Comparison of ENCODE assay signal across 20 cellular contexts in the genomic region with DNA sequence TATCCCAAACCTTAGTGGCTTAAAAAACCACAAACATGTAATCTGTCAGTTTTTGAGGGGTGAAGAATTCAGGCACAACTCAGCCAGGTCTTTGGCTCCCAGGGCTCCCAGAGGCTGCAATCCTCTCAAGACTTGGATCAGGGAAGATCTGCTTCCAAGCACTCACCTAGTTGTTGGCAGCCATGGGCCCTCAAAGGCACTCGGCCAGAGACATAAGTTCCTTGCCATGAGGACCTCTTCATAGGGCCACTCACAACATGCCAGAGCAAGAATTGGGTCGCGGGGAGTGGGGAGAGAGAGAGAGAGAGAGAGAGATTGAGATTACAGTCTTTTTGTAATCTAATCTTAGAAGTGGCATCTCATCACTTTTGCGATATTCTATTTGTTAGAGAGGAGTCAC.
DNase-seq lines count a peak whose midpoint lies in the region; ATAC-seq and TF ChIP-seq lines count a peak whose summit lies in the region.
"Had no signal": no experiment of that assay in that cellular context is flagged by ENCODE, and none has a peak within 500 bp of the region (broad histone marks: within the 10 kb centered on the region; RNA-seq: fewer than 3 reads in every experiment).

No MANE protein-coding gene starts in this region.

- H3K27me3 ChIP-seq in GM23338 (ENCODE audit: insufficient read depth) (no peaks in the 10 kb centered on the region), lower lobe of right lung (ENCODE audit: low read depth) (no peaks in the 10 kb centered on the region), neuronal stem cell (ENCODE audit: control insufficient read depth in 3 of 3, insufficient read depth in 3 of 3, low read depth in 1 of 3, low read length in 3 of 3) (peaks cover 0 to 5% (median 0%) of the 10 kb centered on the region in 3 experiments), upper lobe of right lung (no peaks in the 10 kb centered on the region)
- H3K27me3 ChIP-seq: BLaER1 had no signal

- DNase-seq in GM23338 (ENCODE audit: low spot score) (no peak), lower lobe of right lung (peak; percentile 60), neuronal stem cell (ENCODE audit: low spot score) (no peak), upper lobe of right lung (peak; percentile 67)
- DNase-seq in activated CD4-positive, alpha-beta T cell treated with anti-CD3 and anti-CD28 coated beads, Interleukin-2, amount 10 ng/mL, durations not matched to agents 7 days and 5 days = no peak
- DNase-seq: CD4-positive, CD25-positive, alpha-beta regulatory T cell; CD8-positive, alpha-beta memory T cell; DMS 273 treated with DMSO at 0.1 percent for 48 hours; DMS79; EL; GDM1; H7; HCEC 1CT had no signal

- no CpG with 5 or more reads among the region's 4 CpGs for WGBS in neuronal stem cell (ENCODE audit: extremely low coverage in 2 of 2, insufficient read length in 2 of 2, insufficient replicate concordance in 1 of 2), 2 donors

- no peak overlapping the region for H4K91ac ChIP-seq in neuronal stem cell (ENCODE audit: low read depth, low read length, poor library complexity)

- no peaks in the 10 kb centered on the region for H3K9me3 Mint-ChIP-seq in GM23338
- no peaks in the 10 kb centered on the region for H3K9me3 Mint-ChIP-seq in activated CD4-positive, alpha-beta T cell treated with anti-CD3 and anti-CD28 coated beads, Interleukin-2, amount 10 ng/mL, durations not matched to agents 7 days and 5 days

- POLR2A ChIA-PET in activated CD4-positive, alpha-beta T cell treated with anti-CD3 and anti-CD28 coated beads, Interleukin-2, amount 10 ng/mL, durations not matched to agents 7 days and 5 days (lab: Charles Lee) = no interaction called here

- H3K14ac ChIP-seq in neuronal stem cell (ENCODE audit: low read length) = no peak overlapping the region

- no peaks in the 10 kb centered on the region for H3K4me1 Mint-ChIP-seq in GM23338
- H3K4me1 Mint-ChIP-seq in activated CD4-positive, alpha-beta T cell treated with anti-CD3 and anti-CD28 coated beads, Interleukin-2, amount 10 ng/mL, durations not matched to agents 7 days and 5 days = no peaks in the 10 kb centered on the region
- H3K4me1 Mint-ChIP-seq: CD4-positive, CD25-positive, alpha-beta regulatory T cell; CD8-positive, alpha-beta memory T cell had no signal

- H3K9me2 ChIP-seq in GM23338 (ENCODE audit: insufficient read depth) = no peaks in the 10 kb centered on the region

- H3K36me3 ChIP-seq in GM23338 (ENCODE audit: insufficient read depth) = no peaks in the 10 kb centered on the region
- no peaks in the 10 kb centered on the region for H3K36me3 ChIP-seq in lower lobe of right lung
- H3K36me3 ChIP-seq in neuronal stem cell (replicated peaks in 1 of 2; ENCODE audit: control insufficient read depth in 2 of 2, insufficient read depth in 2 of 2, low read length in 2 of 2) = no peaks in the 10 kb centered on the region
- H3K36me3 ChIP-seq in upper lobe of right lung = no peaks in the 10 kb centered on the region
- H3K36me3 ChIP-seq: BLaER1 had no signal

- peak overlapping the region; percentile 48 for H2BK120ac ChIP-seq in neuronal stem cell (ENCODE audit: low read depth, low read length)

- H3K27ac ChIP-seq in GM23338 (ENCODE audit: low read depth) (no peak overlapping the region), lower lobe of right lung (no peak overlapping the region), neuronal stem cell (replicated peaks; ENCODE audit: low read length) (peak overlapping the region; percentile 96), upper lobe of right lung (no peak overlapping the region)
- H3K27ac ChIP-seq: 22Rv1, BLaER1, C4-2B had no signal

- no peaks in the 10 kb centered on the region for H3K27me3 Mint-ChIP-seq in GM23338 (ENCODE audit: insufficient read depth, low read depth, poor library complexity)
- peaks cover 13% of the 10 kb centered on the region for H3K27me3 Mint-ChIP-seq in activated CD4-positive, alpha-beta T cell treated with anti-CD3 and anti-CD28 coated beads, Interleukin-2, amount 10 ng/mL, durations not matched to agents 7 days and 5 days
- H3K27me3 Mint-ChIP-seq: B cell; CD4-positive, CD25-positive, alpha-beta regulatory T cell had no signal

- no peaks in the 10 kb centered on the region for H4K20me1 ChIP-seq in GM23338 (replicated peaks; ENCODE audit: insufficient read depth)
- H4K20me1 ChIP-seq: BLaER1 had no signal

- H2BK12ac ChIP-seq in neuronal stem cell (ENCODE audit: low read length) = no peak overlapping the region

- H3K4ac ChIP-seq in neuronal stem cell (ENCODE audit: low read length) = no peak overlapping the region

- no peak overlapping the region for H3K23ac ChIP-seq in neuronal stem cell (ENCODE audit: low read depth, low read length, poor library complexity)

- no peak overlapping the region for H4K8ac ChIP-seq in neuronal stem cell (ENCODE audit: low read depth, low read length)

- no peaks in the 10 kb centered on the region for H3K9me3 ChIP-seq in lower lobe of right lung
- no peaks in the 10 kb centered on the region for H3K9me3 ChIP-seq in neuronal stem cell (replicated peaks in 1 of 2; ENCODE audit: control insufficient read depth in 2 of 2, insufficient read depth in 1 of 2, low read depth in 1 of 2, low read length in 2 of 2)
- no peaks in the 10 kb centered on the region for H3K9me3 ChIP-seq in upper lobe of right lung
- H3K9me3 ChIP-seq: BLaER1 had no signal

- no peak for TF ChIP-seq CTCF in GM23338 (conservative IDR thresholded peaks at IDR 0.05; ENCODE audit: low read depth in 2 of 2)
- no peak for TF ChIP-seq CTCF in lower lobe of right lung (IDR thresholded peaks at IDR 0.05)
- TF ChIP-seq CTCF in upper lobe of right lung (IDR thresholded peaks at IDR 0.05) = no peak

- H3K79me1 ChIP-seq in neuronal stem cell (ENCODE audit: low read depth, low read length) = no peaks in the 10 kb centered on the region

- intact Hi-C loops in lower lobe of right lung (cut with DNase I) = no loop called here
- intact Hi-C loops in upper lobe of right lung (cut with DNase I) = no loop called here

- H3F3A ChIP-seq in GM23338 (replicated peaks; ENCODE audit: low read depth) = no peaks in the 10 kb centered on the region

- no peak for ATAC-seq in GM23338
- peak; percentile 29 to 48 for ATAC-seq in lower lobe of right lung
- ATAC-seq in upper lobe of right lung = peak; percentile 63
- ATAC-seq in GM18858 (IDR thresholded peaks at IDR 0.05; ENCODE audit: unreplicated experiment) = no peak
- ATAC-seq in HG03045 (IDR thresholded peaks at IDR 0.05; ENCODE audit: unreplicated experiment) = no peak
- ATAC-seq: GM12878 had no signal

- no peaks in the 10 kb centered on the region for H3K36me3 Mint-ChIP-seq in GM23338 (ENCODE audit: low read depth)
- H3K36me3 Mint-ChIP-seq in activated CD4-positive, alpha-beta T cell treated with anti-CD3 and anti-CD28 coated beads, Interleukin-2, amount 10 ng/mL, durations not matched to agents 7 days and 5 days (ENCODE audit: low read depth) = no peaks in the 10 kb centered on the region
- H3K36me3 Mint-ChIP-seq: CD4-positive, CD25-positive, alpha-beta regulatory T cell; CD8-positive, alpha-beta memory T cell had no signal

- no peak overlapping the region for H3K4me3 Mint-ChIP-seq in GM23338
- H3K4me3 Mint-ChIP-seq in activated CD4-positive, alpha-beta T cell treated with anti-CD3 and anti-CD28 coated beads, Interleukin-2, amount 10 ng/mL, durations not matched to agents 7 days and 5 days = no peak overlapping the region
- H3K4me3 Mint-ChIP-seq: B cell; CD4-positive, CD25-positive, alpha-beta regulatory T cell; CD8-positive, alpha-beta memory T cell had no signal

- H3K4me2 ChIP-seq in GM23338 (no peak overlapping the region), neuronal stem cell (ENCODE audit: insufficient read depth, low read length, poor library complexity, severe bottlenecking) (no peak overlapping the region)
- H3K4me2 ChIP-seq: BLaER1 had no signal

- CTCF ChIA-PET in activated CD4-positive, alpha-beta T cell treated with anti-CD3 and anti-CD28 coated beads, Interleukin-2, amount 10 ng/mL, durations not matched to agents 7 days and 5 days (lab: Charles Lee) = no interaction called here

- peak overlapping the region; percentile 49 for H2AK5ac ChIP-seq in neuronal stem cell (ENCODE audit: low read depth, low read length)

- H3K4me1 ChIP-seq in GM23338 (ENCODE audit: insufficient read depth) (no peaks in the 10 kb centered on the region), lower lobe of right lung (no peaks in the 10 kb centered on the region), neuronal stem cell (ENCODE audit: control insufficient read depth in 2 of 2, insufficient read depth in 1 of 2, low read depth in 1 of 2, low read length in 2 of 2) (peaks cover 0 to 22% of the 10 kb centered on the region in 2 donors), upper lobe of right lung (no peaks in the 10 kb centered on the region)
- H3K4me1 ChIP-seq: BLaER1 had no signal

- H3K4me3 ChIP-seq in GM23338 (no peak overlapping the region), lower lobe of right lung (no peak overlapping the region), neuronal stem cell (ENCODE audit: low read length in 2 of 2) (no peak overlapping the region), upper lobe of right lung (no peak overlapping the region)
- H3K4me3 ChIP-seq: BLaER1, GM12878 had no signal

- H2BK15ac ChIP-seq in neuronal stem cell (ENCODE audit: low read length) = no peak overlapping the region

- H3K27ac Mint-ChIP-seq in GM23338 = no peak overlapping the region
- no peak overlapping the region for H3K27ac Mint-ChIP-seq in activated CD4-positive, alpha-beta T cell treated with anti-CD3 and anti-CD28 coated beads, Interleukin-2, amount 10 ng/mL, durations not matched to agents 7 days and 5 days
- H3K27ac Mint-ChIP-seq: B cell; CD4-positive, CD25-positive, alpha-beta regulatory T cell; CD8-positive, alpha-beta memory T cell had no signal

- peak overlapping the region; percentile 76 for H3K18ac ChIP-seq in neuronal stem cell (ENCODE audit: low read length)

- H3K9ac ChIP-seq in neuronal stem cell (ENCODE audit: low read depth, low read length, poor library complexity) = no peak overlapping the region
- H3K9ac ChIP-seq: BLaER1 had no signal

- no peak overlapping the region for H2BK5ac ChIP-seq in neuronal stem cell (ENCODE audit: low read length)

- H2AFZ ChIP-seq in GM23338 (0 out of 2 replicates have a peak overlapping the region, but pooled peaks have one; percentile 59), neuronal stem cell (ENCODE audit: low read length) (no peak overlapping the region)

- no peaks in the 10 kb centered on the region for H3K79me2 ChIP-seq in GM23338 (replicated peaks; ENCODE audit: insufficient read depth)

TF ChIP-seq in GM23338, 12 proteins besides CTCF, POLR2A, EP300 and RAD21 (continues in another document):
- TF ChIP-seq CREB1 (CRISPR knock-in tag; IDR thresholded peaks at IDR 0.05; ENCODE audit: low read depth) (no peak), NANOG (IDR thresholded peaks at IDR 0.05; ENCODE audit: borderline replicate concordance) (no peak), EZH2phosphoT487 (IDR thresholded peaks at IDR 0.05; ENCODE audit: unreplicated experiment) (no peak)

Comparison
In these comparisons a context has a peak if more than half of its experiments do, and no peak if none do; other contexts are left out.
1. ATAC-seq: peak in lower lobe of right lung (2 of 2) and upper lobe of right lung (single experiment); none in GM23338 (single experiment), GM18858 (single experiment) and HG03045 (single experiment).
2. DNase-seq: peak in lower lobe of right lung (single experiment) and upper lobe of right lung (single experiment); none in GM23338 (single experiment), neuronal stem cell (single experiment) and activated CD4-positive, alpha-beta T cell treated with anti-CD3 and anti-CD28 coated beads, Interleukin-2, amount 10 ng/mL, durations not matched to agents 7 days and 5 days (single experiment).